ENCODE assay signal across 1 cellular context in genomic region chr12:58741226-58741625, GRCh38.
TF ChIP-seq lines count a peak whose summit lies in the region.

No MANE protein-coding gene starts in this region.

TF ChIP-seq in HepG2, 621 proteins besides CTCF, POLR2A, EP300 and RAD21 (continued from another document):
- TF ChIP-seq PRDM4 (CRISPR knock-in tag; IDR thresholded peaks at IDR 0.05; ENCODE audit: borderline replicate concordance) (no peak), CHD2 (IDR thresholded peaks at IDR 0.05; ENCODE audit: low read depth, low read length) (no peak), ZNF609 (CRISPR knock-in tag; IDR thresholded peaks at IDR 0.05; ENCODE audit: borderline replicate concordance) (no peak), ZNF776 (CRISPR knock-in tag; IDR thresholded peaks at IDR 0.05) (no peak)
